Comparison of ENCODE assay signal across 8 cellular contexts in genomic region chr19:4597975-4598671, GRCh38. TPM values are rescaled to one million over a fixed set of nuclear protein-coding genes. Genes with fewer than 3 reads are reported as not detected.
A peak's percentile ranks its signal among the peaks of the same experiment; 100 is the strongest.
DNase-seq lines count a peak whose midpoint lies in the region; ATAC-seq and TF ChIP-seq lines count a peak whose summit lies in the region.

No MANE protein-coding gene starts in this region.

- peak; percentile 48 for ATAC-seq in stimulated activated memory B cell treated with anti-CD40 and anti-IgM and Interleukin-4, amounts not matched to agents 10 μg/mL and 1 μg/mL and 100 μg/mL, for 72 hours

- intact Hi-C loops in activated T-helper 2 cell treated with anti-CD3 and anti-CD28 coated beads, Interferon-gamma antibody, Interleukin-2, Interleukin-4, amounts not matched to agents 10 μg/mL and 5 μg/mL and 100 μg/mL, durations not matched to agents 14 hours and 24 hours and 36 hours (cut with micrococcal nuclease), result no loop called here

- H3K9me3 ChIP-seq in OCI-LY3 (ENCODE audit: insufficient read depth, low read length) (no peaks in the 10 kb centered on the region), iPS-20b (ENCODE audit: insufficient read depth, low read depth, low read length) (no peaks in the 10 kb centered on the region)

- H3K9ac ChIP-seq in OCI-LY3 (ENCODE audit: low read length) (peak overlapping the region; percentile 50), iPS-20b (ENCODE audit: low read depth, low read length) (no peak overlapping the region)

- H3K27me3 Mint-ChIP-seq in activated T-helper 2 cell treated with anti-CD3 and anti-CD28 coated beads, Interferon-gamma antibody, Interleukin-2, Interleukin-4, amounts not matched to agents 10 μg/mL and 5 μg/mL and 100 μg/mL, durations not matched to agents 14 hours and 24 hours and 36 hours (ENCODE audit: low read depth), result peaks cover 29% of the 10 kb centered on the region
- peaks cover 33% of the 10 kb centered on the region for H3K27me3 Mint-ChIP-seq in stimulated activated memory B cell treated with anti-CD40 and anti-IgM and Interleukin-4, amounts not matched to agents 10 μg/mL and 1 μg/mL and 100 μg/mL, for 72 hours

- no peaks in the 10 kb centered on the region for H3K79me2 ChIP-seq in OCI-LY3 (ENCODE audit: low read length)

- no peaks in the 10 kb centered on the region for H3K36me3 Mint-ChIP-seq in activated T-helper 2 cell treated with anti-CD3 and anti-CD28 coated beads, Interferon-gamma antibody, Interleukin-2, Interleukin-4, amounts not matched to agents 10 μg/mL and 5 μg/mL and 100 μg/mL, durations not matched to agents 14 hours and 24 hours and 36 hours (ENCODE audit: low read depth)
- no peaks in the 10 kb centered on the region for H3K36me3 Mint-ChIP-seq in stimulated activated memory B cell treated with anti-CD40 and anti-IgM and Interleukin-4, amounts not matched to agents 10 μg/mL and 1 μg/mL and 100 μg/mL, for 72 hours

- peak; percentile 38 for DNase-seq in activated CD4-positive, CD25-positive, alpha-beta regulatory T cell treated with anti-CD3 and anti-CD28 coated beads, Interleukin-2, amount 50 U/mL, for 72 hours
- DNase-seq in activated CD4-positive, CD25-positive, alpha-beta regulatory T cell (lab: John Stamatoyannopoulos, UW), result no peak
- DNase-seq in activated T-helper 2 cell treated with anti-CD3 and anti-CD28 coated beads, Interferon-gamma antibody, Interleukin-2, Interleukin-4, amounts not matched to agents 10 μg/mL and 5 μg/mL and 100 μg/mL, durations not matched to agents 14 hours and 24 hours and 36 hours (ENCODE audit: low spot score), result peak; percentile 16
- DNase-seq in superior temporal gyrus (ENCODE audit: extremely low spot score), result no peak
- no peak for DNase-seq in NK-92 treated with Interleukin-12 subunit alpha and Interleukin-12 subunit beta, amount 100 ng/mL, for 24 hours (lab: John Stamatoyannopoulos, UW)

- no peak overlapping the region for H3K27ac Mint-ChIP-seq in activated T-helper 2 cell treated with anti-CD3 and anti-CD28 coated beads, Interferon-gamma antibody, Interleukin-2, Interleukin-4, amounts not matched to agents 10 μg/mL and 5 μg/mL and 100 μg/mL, durations not matched to agents 14 hours and 24 hours and 36 hours
- no peak overlapping the region for H3K27ac Mint-ChIP-seq in stimulated activated memory B cell treated with anti-CD40 and anti-IgM and Interleukin-4, amounts not matched to agents 10 μg/mL and 1 μg/mL and 100 μg/mL, for 72 hours

- no peak overlapping the region for H3K4me3 Mint-ChIP-seq in activated T-helper 2 cell treated with anti-CD3 and anti-CD28 coated beads, Interferon-gamma antibody, Interleukin-2, Interleukin-4, amounts not matched to agents 10 μg/mL and 5 μg/mL and 100 μg/mL, durations not matched to agents 14 hours and 24 hours and 36 hours (ENCODE audit: low read depth)
- H3K4me3 Mint-ChIP-seq in stimulated activated memory B cell treated with anti-CD40 and anti-IgM and Interleukin-4, amounts not matched to agents 10 μg/mL and 1 μg/mL and 100 μg/mL, for 72 hours, result peak overlapping the region; percentile 19

- H4K20me1 ChIP-seq in OCI-LY3 (ENCODE audit: insufficient read depth, low read length), result no peaks in the 10 kb centered on the region

- H2AFZ ChIP-seq in OCI-LY3 (ENCODE audit: low read depth, low read length), result peak overlapping the region; percentile 56; the same call in 1 of the 2 replicates

- peak overlapping the region; percentile 92 for H3K4me2 ChIP-seq in OCI-LY3 (ENCODE audit: low read length)

- H3K4me1 ChIP-seq in OCI-LY3 (ENCODE audit: low read length) (peaks cover 10% of the 10 kb centered on the region; the same call in 1 of the 2 replicates), iPS-20b (ENCODE audit: insufficient read depth, low read length) (no peaks in the 10 kb centered on the region)

- H3K27ac ChIP-seq in OCI-LY3 (ENCODE audit: low read length), result no peak overlapping the region
- H3K27ac ChIP-seq in iPS-20b (ENCODE audit: low read length), result no peak overlapping the region

- H3K4me3 ChIP-seq in OCI-LY3 (ENCODE audit: low read length) (peak overlapping the region; percentile 74), iPS-20b (ENCODE audit: low read length) (peak overlapping the region; percentile 76)

- no peak for TF ChIP-seq CTCF in OCI-LY3 (IDR thresholded peaks at IDR 0.05; ENCODE audit: low read depth, low read length)

- peaks cover 2% of the 10 kb centered on the region for H3K4me1 Mint-ChIP-seq in activated T-helper 2 cell treated with anti-CD3 and anti-CD28 coated beads, Interferon-gamma antibody, Interleukin-2, Interleukin-4, amounts not matched to agents 10 μg/mL and 5 μg/mL and 100 μg/mL, durations not matched to agents 14 hours and 24 hours and 36 hours (ENCODE audit: low read depth)
- peaks cover 8% of the 10 kb centered on the region for H3K4me1 Mint-ChIP-seq in stimulated activated memory B cell treated with anti-CD40 and anti-IgM and Interleukin-4, amounts not matched to agents 10 μg/mL and 1 μg/mL and 100 μg/mL, for 72 hours

- H3K27me3 ChIP-seq in OCI-LY3 (ENCODE audit: low read depth, low read length), result peaks cover 25% of the 10 kb centered on the region; the same call in 1 of the 2 replicates
- H3K27me3 ChIP-seq in iPS-20b (ENCODE audit: insufficient read depth, low read length), result peaks cover 49% of the 10 kb centered on the region

- no peaks in the 10 kb centered on the region for H3K9me3 Mint-ChIP-seq in activated T-helper 2 cell treated with anti-CD3 and anti-CD28 coated beads, Interferon-gamma antibody, Interleukin-2, Interleukin-4, amounts not matched to agents 10 μg/mL and 5 μg/mL and 100 μg/mL, durations not matched to agents 14 hours and 24 hours and 36 hours
- H3K9me3 Mint-ChIP-seq in stimulated activated memory B cell treated with anti-CD40 and anti-IgM and Interleukin-4, amounts not matched to agents 10 μg/mL and 1 μg/mL and 100 μg/mL, for 72 hours, result no peaks in the 10 kb centered on the region

- H3K36me3 ChIP-seq in OCI-LY3 (replicated peaks; ENCODE audit: low read depth, low read length) (no peaks in the 10 kb centered on the region), iPS-20b (ENCODE audit: insufficient read depth, low read depth, low read length) (no peaks in the 10 kb centered on the region)

RNA-seq across cellular contexts. Expression of gene SEMA6B, which starts 38.6 kb away (rescaled TPM):
- total RNA-seq in activated T-helper 2 cell treated with anti-CD3 and anti-CD28 coated beads, Interferon-gamma antibody, Interleukin-2, Interleukin-4, amounts not matched to agents 10 μg/mL and 5 μg/mL and 100 μg/mL, durations not matched to agents 14 hours and 24 hours and 36 hours, result not detected in 2 replicates

RNA-seq across cellular contexts. Expression of gene TNFAIP8L1, which starts 41.2 kb away (rescaled TPM):
- 16.1 and 16.9 TPM in 2 replicates for total RNA-seq in activated T-helper 2 cell treated with anti-CD3 and anti-CD28 coated beads, Interferon-gamma antibody, Interleukin-2, Interleukin-4, amounts not matched to agents 10 μg/mL and 5 μg/mL and 100 μg/mL, durations not matched to agents 14 hours and 24 hours and 36 hours

RNA-seq across cellular contexts. Expression of gene LRG1, which starts 58.3 kb away (rescaled TPM):
- 0.18 and 0.37 TPM in 2 replicates for total RNA-seq in activated T-helper 2 cell treated with anti-CD3 and anti-CD28 coated beads, Interferon-gamma antibody, Interleukin-2, Interleukin-4, amounts not matched to agents 10 μg/mL and 5 μg/mL and 100 μg/mL, durations not matched to agents 14 hours and 24 hours and 36 hours

Comparison
In these comparisons a context has a peak if more than half of its experiments do, and no peak if none do; other contexts are left out.
1. DNase-seq: peak in activated CD4-positive, CD25-positive, alpha-beta regulatory T cell treated with anti-CD3 and anti-CD28 coated beads, Interleukin-2, amount 50 U/mL, for 72 hours (single experiment) and activated T-helper 2 cell treated with anti-CD3 and anti-CD28 coated beads, Interferon-gamma antibody, Interleukin-2, Interleukin-4, amounts not matched to agents 10 μg/mL and 5 μg/mL and 100 μg/mL, durations not matched to agents 14 hours and 24 hours and 36 hours (single experiment); none in activated CD4-positive, CD25-positive, alpha-beta regulatory T cell (0 of 4), superior temporal gyrus (single experiment) and NK-92 treated with Interleukin-12 subunit alpha and Interleukin-12 subunit beta, amount 100 ng/mL, for 24 hours (single experiment).